Comparison of ENCODE assay signal across 19 cellular contexts in genomic region chr4:118077767-118078105, GRCh38. TPM values are rescaled to one million over a fixed set of nuclear protein-coding genes. Genes with fewer than 3 reads are reported as not detected.
"Had no signal": no experiment of that assay in that cellular context is flagged by ENCODE, and none has a peak within 500 bp of the region (broad histone marks: within the 10 kb centered on the region; RNA-seq: fewer than 3 reads in every experiment).

No MANE protein-coding gene starts in this region.

- H2AFZ ChIP-seq: parathyroid adenoma had no signal

- H3K4me2 ChIP-seq: smooth muscle cell had no signal

- ATAC-seq: activated T-helper 17 cell treated with anti-CD3 and anti-CD28 coated beads, Interleukin-2, amount 50 U/mL, for 72 hours; gastroesophageal sphincter; natural killer cell treated with Interleukin-12 subunit alpha and Interleukin-12 subunit beta and Interleukin-15 and Interleukin-18, amount 100 ng/mL, for 72 hours had no signal

- H3K27ac ChIP-seq: cardiac muscle cell, esophagus muscularis mucosa, gastroesophageal sphincter, parathyroid adenoma, right lobe of liver, thoracic aorta had no signal

- H3K4me1 ChIP-seq: esophagus muscularis mucosa, gastroesophageal sphincter, parathyroid adenoma, right lobe of liver had no signal

- H3K79me2 ChIP-seq: parathyroid adenoma had no signal

- H3K9ac ChIP-seq: parathyroid adenoma had no signal

- H3K36me3 ChIP-seq: cardiac muscle cell, esophagus muscularis mucosa, gastroesophageal sphincter, right lobe of liver, thoracic aorta had no signal

- H3K4me3 ChIP-seq: cardiac muscle cell, esophagus muscularis mucosa, gastroesophageal sphincter, right lobe of liver, smooth muscle cell, thoracic aorta had no signal

- DNase-seq: activated CD4-positive, alpha-beta T cell treated with anti-CD3 and anti-CD28 coated beads for 4 hours; activated naive CD4-positive, alpha-beta T cell; activated naive CD8-positive, alpha-beta T cell treated with anti-CD3 and anti-CD28 coated beads for 36 hours; activated T-cell treated with anti-CD3 and anti-CD28 coated beads, Interleukin-2, amount 50 U/mL, for 1 hour; amniotic stem cell; effector memory CD4-positive, alpha-beta T cell; stimulated activated CD4-positive, alpha-beta T cell treated with anti-CD3 and anti-CD28 coated beads, Interleukin-4, amount 100 ng/mL, for 1 hour had no signal

- H3K9me3 ChIP-seq: right lobe of liver, thoracic aorta had no signal

- H3K27me3 ChIP-seq: cardiac muscle cell, esophagus muscularis mucosa, gastroesophageal sphincter, right lobe of liver had no signal

RNA-seq across cellular contexts. Expression of gene NDST3, which starts 43.5 kb away (rescaled TPM):
- total RNA-seq: activated CD8-positive, alpha-beta T cell treated with anti-CD3 and anti-CD28 coated beads for 36 hours; activated naive CD8-positive, alpha-beta T cell treated with anti-CD3 and anti-CD28 coated beads for 36 hours; activated T-helper 17 cell treated with anti-CD3 and anti-CD28 coated beads, Interleukin-2, amount 50 U/mL, for 72 hours; endothelial cell of umbilical vein; natural killer cell treated with Interleukin-12 subunit alpha and Interleukin-12 subunit beta and Interleukin-15 and Interleukin-18, amount 100 ng/mL, for 72 hours; thoracic aorta; ureter had no signal
- polyA plus RNA-seq: smooth muscle cell had no signal
